Comparison of ENCODE assay signal across 1 cellular context in genomic region chr3:52050571-52050970, GRCh38.
TF ChIP-seq lines count a peak whose summit lies in the region.

No MANE protein-coding gene starts in this region.

TF ChIP-seq in HepG2, 621 proteins besides CTCF, POLR2A, EP300 and RAD21:
- TF ChIP-seq AHDC1 (CRISPR knock-in tag; IDR thresholded peaks at IDR 0.05; ENCODE audit: borderline replicate concordance) (no peak), HNF1B (CRISPR knock-in tag; IDR thresholded peaks at IDR 0.05) (no peak), PHF8 (CRISPR knock-in tag; IDR thresholded peaks at IDR 0.05) (no peak), AGO2 (optimal IDR thresholded peaks at IDR 0.05; ENCODE audit: low read depth, low read length) (peak; percentile 25)
